ENCODE assay signal across 1 cellular context in genomic region chr2:10932345-10933151, GRCh38.
TF ChIP-seq lines count a peak whose summit lies in the region.

No MANE protein-coding gene starts in this region.

TF ChIP-seq in H1, 55 proteins besides CTCF, POLR2A, EP300 and RAD21:
- no peak for TF ChIP-seq GABPA (IDR thresholded peaks at IDR 0.05; ENCODE audit: borderline replicate concordance, insufficient read depth, low read length)
- TF ChIP-seq CHD1 (IDR thresholded peaks at IDR 0.05; ENCODE audit: low read depth, low read length): no peak
- no peak for TF ChIP-seq ZNF274 (IDR thresholded peaks at IDR 0.05; ENCODE audit: borderline replicate concordance, extremely low read depth, low read length)
- TF ChIP-seq TCF12 (IDR thresholded peaks at IDR 0.05; ENCODE audit: low read depth, low read length): no peak
- TF ChIP-seq E2F6 (IDR thresholded peaks at IDR 0.05): no peak
- TF ChIP-seq KDM5A (IDR thresholded peaks at IDR 0.05; ENCODE audit: low read length): no peak
- no peak for TF ChIP-seq POLR2AphosphoS5 (IDR thresholded peaks at IDR 0.05; ENCODE audit: low read depth, low read length)
- no peak for TF ChIP-seq SAP30 (IDR thresholded peaks at IDR 0.05; ENCODE audit: insufficient read depth, insufficient replicate concordance, low read length)
- no peak for TF ChIP-seq SP1 (IDR thresholded peaks at IDR 0.05; ENCODE audit: low read depth, low read length)
- no peak for TF ChIP-seq JUND (IDR thresholded peaks at IDR 0.05; ENCODE audit: low read length)
- TF ChIP-seq JUN (IDR thresholded peaks at IDR 0.05; ENCODE audit: low read depth, low read length): no peak
- TF ChIP-seq PHF8 (conservative IDR thresholded peaks at IDR 0.05; ENCODE audit: low read depth, low read length): no peak
- no peak for TF ChIP-seq SP4 (IDR thresholded peaks at IDR 0.05; ENCODE audit: low read length)
- TF ChIP-seq SUZ12 (IDR thresholded peaks at IDR 0.05; ENCODE audit: low read length): no peak
- TF ChIP-seq YY1 (IDR thresholded peaks at IDR 0.05; ENCODE audit: low read depth, low read length): no peak
- no peak for TF ChIP-seq EGR1 (IDR thresholded peaks at IDR 0.05; ENCODE audit: borderline replicate concordance, low read depth, low read length)
- no peak for TF ChIP-seq CEBPB (IDR thresholded peaks at IDR 0.05; ENCODE audit: low read depth, low read length)
- no peak for TF ChIP-seq ATF3 (IDR thresholded peaks at IDR 0.05; ENCODE audit: insufficient read depth, low read depth, low read length)
TF ChIP-seq in H1: peak in this region for 0.
